ENCODE assay signal across 1 cellular context in the genomic region with DNA sequence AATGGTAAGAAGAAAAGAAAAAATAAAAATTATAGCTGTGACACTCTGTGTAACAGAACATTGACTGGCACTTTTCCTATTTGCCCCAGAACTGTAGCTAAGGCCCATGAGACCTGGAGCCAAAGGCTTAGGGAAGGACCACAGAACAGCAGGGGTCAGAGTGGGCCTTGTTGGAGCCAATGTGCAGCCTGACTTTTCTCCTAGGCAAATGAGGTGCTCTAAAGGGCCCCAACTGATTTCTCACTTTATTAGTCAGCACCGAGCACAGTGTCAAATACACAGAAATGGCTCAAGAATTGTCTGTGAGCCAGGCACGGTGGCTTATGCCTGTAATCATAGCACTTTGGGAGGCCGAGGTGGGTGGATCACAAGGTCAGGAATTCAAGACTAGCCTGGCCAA.
TF ChIP-seq lines count a peak whose summit lies in the region.

No MANE protein-coding gene starts in this region.

TF ChIP-seq in GM12878, 131 proteins besides CTCF, POLR2A, EP300 and RAD21 (continued from another document):
- TF ChIP-seq, protein P1, sequence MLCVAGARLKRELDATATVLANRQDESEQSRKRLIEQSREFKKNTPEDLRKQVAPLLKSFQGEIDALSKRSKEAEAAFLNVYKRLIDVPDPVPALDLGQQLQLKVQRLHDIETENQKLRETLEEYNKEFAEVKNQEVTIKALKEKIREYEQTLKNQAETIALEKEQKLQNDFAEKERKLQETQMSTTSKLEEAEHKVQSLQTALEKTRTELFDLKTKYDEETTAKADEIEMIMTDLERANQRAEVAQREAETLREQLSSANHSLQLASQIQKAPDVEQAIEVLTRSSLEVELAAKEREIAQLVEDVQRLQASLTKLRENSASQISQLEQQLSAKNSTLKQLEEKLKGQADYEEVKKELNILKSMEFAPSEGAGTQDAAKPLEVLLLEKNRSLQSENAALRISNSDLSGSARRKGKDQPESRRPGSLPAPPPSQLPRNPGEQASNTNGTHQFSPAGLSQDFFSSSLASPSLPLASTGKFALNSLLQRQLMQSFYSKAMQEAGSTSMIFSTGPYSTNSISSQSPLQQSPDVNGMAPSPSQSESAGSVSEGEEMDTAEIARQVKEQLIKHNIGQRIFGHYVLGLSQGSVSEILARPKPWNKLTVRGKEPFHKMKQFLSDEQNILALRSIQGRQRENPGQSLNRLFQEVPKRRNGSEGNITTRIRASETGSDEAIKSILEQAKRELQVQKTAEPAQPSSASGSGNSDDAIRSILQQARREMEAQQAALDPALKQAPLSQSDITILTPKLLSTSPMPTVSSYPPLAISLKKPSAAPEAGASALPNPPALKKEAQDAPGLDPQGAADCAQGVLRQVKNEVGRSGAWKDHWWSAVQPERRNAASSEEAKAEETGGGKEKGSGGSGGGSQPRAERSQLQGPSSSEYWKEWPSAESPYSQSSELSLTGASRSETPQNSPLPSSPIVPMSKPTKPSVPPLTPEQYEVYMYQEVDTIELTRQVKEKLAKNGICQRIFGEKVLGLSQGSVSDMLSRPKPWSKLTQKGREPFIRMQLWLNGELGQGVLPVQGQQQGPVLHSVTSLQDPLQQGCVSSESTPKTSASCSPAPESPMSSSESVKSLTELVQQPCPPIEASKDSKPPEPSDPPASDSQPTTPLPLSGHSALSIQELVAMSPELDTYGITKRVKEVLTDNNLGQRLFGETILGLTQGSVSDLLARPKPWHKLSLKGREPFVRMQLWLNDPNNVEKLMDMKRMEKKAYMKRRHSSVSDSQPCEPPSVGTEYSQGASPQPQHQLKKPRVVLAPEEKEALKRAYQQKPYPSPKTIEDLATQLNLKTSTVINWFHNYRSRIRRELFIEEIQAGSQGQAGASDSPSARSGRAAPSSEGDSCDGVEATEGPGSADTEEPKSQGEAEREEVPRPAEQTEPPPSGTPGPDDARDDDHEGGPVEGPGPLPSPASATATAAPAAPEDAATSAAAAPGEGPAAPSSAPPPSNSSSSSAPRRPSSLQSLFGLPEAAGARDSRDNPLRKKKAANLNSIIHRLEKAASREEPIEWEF (IDR thresholded peaks at IDR 0.05; ENCODE audit: insufficient replicate concordance, low read depth, low read length): no peak
- TF ChIP-seq NFYA (IDR thresholded peaks at IDR 0.05; ENCODE audit: borderline replicate concordance, low read depth, low read length) (no peak), FOXK2 (IDR thresholded peaks at IDR 0.05) (no peak), NR2C2 (IDR thresholded peaks at IDR 0.05; ENCODE audit: borderline replicate concordance, control insufficient read depth, insufficient read length, low read depth) (no peak), HDAC6 (IDR thresholded peaks at IDR 0.05; ENCODE audit: unreplicated experiment) (no peak), CEBPB (IDR thresholded peaks at IDR 0.05; ENCODE audit: borderline replicate concordance in 1 of 2, low read depth in 2 of 2, low read length in 2 of 2) (no peak), GATAD2B (conservative IDR thresholded peaks at IDR 0.05; ENCODE audit: low read depth) (no peak)
- TF ChIP-seq, protein P2, sequence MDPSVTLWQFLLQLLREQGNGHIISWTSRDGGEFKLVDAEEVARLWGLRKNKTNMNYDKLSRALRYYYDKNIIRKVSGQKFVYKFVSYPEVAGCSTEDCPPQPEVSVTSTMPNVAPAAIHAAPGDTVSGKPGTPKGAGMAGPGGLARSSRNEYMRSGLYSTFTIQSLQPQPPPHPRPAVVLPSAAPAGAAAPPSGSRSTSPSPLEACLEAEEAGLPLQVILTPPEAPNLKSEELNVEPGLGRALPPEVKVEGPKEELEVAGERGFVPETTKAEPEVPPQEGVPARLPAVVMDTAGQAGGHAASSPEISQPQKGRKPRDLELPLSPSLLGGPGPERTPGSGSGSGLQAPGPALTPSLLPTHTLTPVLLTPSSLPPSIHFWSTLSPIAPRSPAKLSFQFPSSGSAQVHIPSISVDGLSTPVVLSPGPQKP (IDR thresholded peaks at IDR 0.05; ENCODE audit: low read depth, low read length): no peak
- TF ChIP-seq, protein P3, sequence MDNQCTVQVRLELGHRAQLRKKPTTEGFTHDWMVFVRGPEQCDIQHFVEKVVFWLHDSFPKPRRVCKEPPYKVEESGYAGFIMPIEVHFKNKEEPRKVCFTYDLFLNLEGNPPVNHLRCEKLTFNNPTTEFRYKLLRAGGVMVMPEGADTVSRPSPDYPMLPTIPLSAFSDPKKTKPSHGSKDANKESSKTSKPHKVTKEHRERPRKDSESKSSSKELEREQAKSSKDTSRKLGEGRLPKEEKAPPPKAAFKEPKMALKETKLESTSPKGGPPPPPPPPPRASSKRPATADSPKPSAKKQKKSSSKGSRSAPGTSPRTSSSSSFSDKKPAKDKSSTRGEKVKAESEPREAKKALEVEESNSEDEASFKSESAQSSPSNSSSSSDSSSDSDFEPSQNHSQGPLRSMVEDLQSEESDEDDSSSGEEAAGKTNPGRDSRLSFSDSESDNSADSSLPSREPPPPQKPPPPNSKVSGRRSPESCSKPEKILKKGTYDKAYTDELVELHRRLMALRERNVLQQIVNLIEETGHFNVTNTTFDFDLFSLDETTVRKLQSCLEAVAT (IDR thresholded peaks at IDR 0.05): no peak
- TF ChIP-seq, protein P4, sequence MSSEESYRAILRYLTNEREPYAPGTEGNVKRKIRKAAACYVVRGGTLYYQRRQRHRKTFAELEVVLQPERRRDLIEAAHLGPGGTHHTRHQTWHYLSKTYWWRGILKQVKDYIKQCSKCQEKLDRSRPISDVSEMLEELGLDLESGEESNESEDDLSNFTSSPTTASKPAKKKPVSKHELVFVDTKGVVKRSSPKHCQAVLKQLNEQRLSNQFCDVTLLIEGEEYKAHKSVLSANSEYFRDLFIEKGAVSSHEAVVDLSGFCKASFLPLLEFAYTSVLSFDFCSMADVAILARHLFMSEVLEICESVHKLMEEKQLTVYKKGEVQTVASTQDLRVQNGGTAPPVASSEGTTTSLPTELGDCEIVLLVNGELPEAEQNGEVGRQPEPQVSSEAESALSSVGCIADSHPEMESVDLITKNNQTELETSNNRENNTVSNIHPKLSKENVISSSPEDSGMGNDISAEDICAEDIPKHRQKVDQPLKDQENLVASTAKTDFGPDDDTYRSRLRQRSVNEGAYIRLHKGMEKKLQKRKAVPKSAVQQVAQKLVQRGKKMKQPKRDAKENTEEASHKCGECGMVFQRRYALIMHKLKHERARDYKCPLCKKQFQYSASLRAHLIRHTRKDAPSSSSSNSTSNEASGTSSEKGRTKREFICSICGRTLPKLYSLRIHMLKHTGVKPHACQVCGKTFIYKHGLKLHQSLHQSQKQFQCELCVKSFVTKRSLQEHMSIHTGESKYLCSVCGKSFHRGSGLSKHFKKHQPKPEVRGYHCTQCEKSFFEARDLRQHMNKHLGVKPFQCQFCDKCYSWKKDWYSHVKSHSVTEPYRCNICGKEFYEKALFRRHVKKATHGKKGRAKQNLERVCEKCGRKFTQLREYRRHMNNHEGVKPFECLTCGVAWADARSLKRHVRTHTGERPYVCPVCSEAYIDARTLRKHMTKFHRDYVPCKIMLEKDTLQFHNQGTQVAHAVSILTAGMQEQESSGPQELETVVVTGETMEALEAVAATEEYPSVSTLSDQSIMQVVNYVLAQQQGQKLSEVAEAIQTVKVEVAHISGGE (CRISPR knock-in tag; IDR thresholded peaks at IDR 0.05): no peak
